ENCODE assay signal across 20 cellular contexts in the genomic region with DNA sequence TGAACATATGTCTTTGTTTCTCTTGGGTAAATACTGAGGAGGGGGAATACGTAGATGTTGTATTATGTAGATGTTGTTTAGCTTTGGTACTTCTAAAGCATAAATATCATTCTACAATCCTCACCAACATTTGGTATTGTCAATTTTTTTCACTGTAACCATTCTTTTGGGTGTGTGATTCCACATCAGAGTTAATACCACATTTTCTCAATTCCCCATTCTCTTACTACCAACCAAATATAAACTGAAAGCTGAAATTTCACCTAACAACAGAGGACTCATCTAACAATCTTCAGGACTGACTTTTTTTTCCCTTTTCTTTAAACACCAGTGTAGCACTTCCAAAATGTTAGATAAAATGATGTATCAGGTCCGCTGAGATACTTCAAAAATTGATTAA.
DNase-seq lines count a peak whose midpoint lies in the region; ATAC-seq, FAIRE-seq and TF ChIP-seq lines count a peak whose summit lies in the region.
"Had no signal": no experiment of that assay in that cellular context is flagged by ENCODE, and none has a peak within 500 bp of the region (broad histone marks: within the 10 kb centered on the region; RNA-seq: fewer than 3 reads in every experiment).

No MANE protein-coding gene starts in this region.

- H3K36me3 ChIP-seq in GM12878 (ENCODE audit: control insufficient read depth in 2 of 2, insufficient read depth in 2 of 2, low read length in 1 of 2) = no peaks in the 10 kb centered on the region
- no peaks in the 10 kb centered on the region for H3K36me3 ChIP-seq in SJCRH30
- no peaks in the 10 kb centered on the region for H3K36me3 ChIP-seq in colonic mucosa
- H3K36me3 ChIP-seq: BE2C had no signal

- H2AFZ ChIP-seq in GM12878 (ENCODE audit: control insufficient read depth, low read depth, low read length) = no peak overlapping the region

- H3K27me3 ChIP-seq in GM12878 (replicated peaks in 1 of 2; ENCODE audit: control insufficient read depth in 2 of 2, insufficient read depth in 2 of 2, low read length in 1 of 2) (no peaks in the 10 kb centered on the region), SJCRH30 (no peaks in the 10 kb centered on the region), colonic mucosa (no peaks in the 10 kb centered on the region)
- H3K27me3 ChIP-seq: BE2C had no signal

- TF ChIP-seq RAD21 in GM12878 (IDR thresholded peaks at IDR 0.05; ENCODE audit: insufficient read depth, low read depth, low read length) = no peak

- H3K27ac ChIP-seq in GM12878 (ENCODE audit: control insufficient read depth, insufficient read depth) = no peak overlapping the region
- H3K27ac ChIP-seq in SJCRH30 = no peak overlapping the region
- no peak overlapping the region for H3K27ac ChIP-seq in colonic mucosa

- TF ChIP-seq CTCF in GM12878 (IDR thresholded peaks at IDR 0.05 in 2 of 3, conservative IDR thresholded peaks at IDR 0.05 in 1 of 3; ENCODE audit: control insufficient read depth in 2 of 3, extremely low read depth in 1 of 3, insufficient read depth in 1 of 3, low read depth in 3 of 3, low read length in 3 of 3) = no peak
- no peak for TF ChIP-seq CTCF in colonic mucosa (IDR thresholded peaks at IDR 0.05)

- no peaks in the 10 kb centered on the region for H3K79me2 ChIP-seq in GM12878 (ENCODE audit: control insufficient read depth, insufficient read depth, low read length)

- RAD21 ChIA-PET in GM12878 (lab: Charles Lee; ENCODE audit: unreplicated experiment) = interaction anchor here (0.9 to 1.7 kb wide), 10 partner anchors 10 to 201 kb away, joined by 3 to 5 read pairs (median 4); no protein-coding TSS in a partner anchor

- no peak overlapping the region for H3K4me2 ChIP-seq in GM12878 (ENCODE audit: control insufficient read depth, insufficient read depth)

- no peak for DNase-seq in GM12892 (ENCODE audit: insufficient read length)
- DNase-seq in GM12878 (ENCODE audit: low read depth, low spot score) = no peak
- no peak for DNase-seq in SJCRH30
- DNase-seq in colonic mucosa = no peak
- no peak for DNase-seq in NCI-H2107 (lab: John Stamatoyannopoulos, UW)
- no peak for DNase-seq in cerebellar nuclear complex (lab: John Stamatoyannopoulos, UW)
- DNase-seq: ACHN; BE2C; C1 segment of cervical spinal cord; CD4-positive, CD25-positive, alpha-beta regulatory T cell; CD8-positive, alpha-beta memory T cell; COR-L47; GOT3; H7; HFFc6; KG1 had no signal

- CTCF ChIA-PET in GM12878 (lab: Yijun Ruan, JAX) = interaction anchor here (0.5 to 2.4 kb wide), 4 partner anchors 12 to 46 kb away, joined by 3 to 7 read pairs (median 4); no protein-coding TSS in a partner anchor

- ATAC-seq in GM21576 (IDR thresholded peaks at IDR 0.05; ENCODE audit: unreplicated experiment) (peak; percentile 47), GM12878 (peak; percentile 60; the same call in 2 of the 3 replicates)
- ATAC-seq: HCT116 had no signal

- H3K4me3 ChIP-seq in GM12878 (no peak overlapping the region), SJCRH30 (no peak overlapping the region), colonic mucosa (no peak overlapping the region)

- SMC1A ChIA-PET in GM12878 (lab: Charles Lee; ENCODE audit: uncharacterized antibody, unreplicated experiment) = interaction anchor here (0.7 to 2.7 kb wide), 9 partner anchors 9 to 111 kb away, joined by 3 to 10 read pairs (median 4); no protein-coding TSS in a partner anchor

- FAIRE-seq in GM12892 (lab: Jason Lieb, UNC) (peak; percentile 57), GM12878 (lab: Jason Lieb, UNC) (no peak)
- FAIRE-seq: A204.1, G401.6 had no signal

- intact Hi-C loops in GM12878 (cut with micrococcal nuclease; ENCODE audit: unreplicated experiment) = no loop called here
- intact Hi-C loops in colonic mucosa (cut with DNase I) = no loop called here

- TF ChIP-seq POLR2A in GM12892 (IDR thresholded peaks at IDR 0.05; ENCODE audit: low read depth, low read length) (no peak), GM12878 (IDR thresholded peaks at IDR 0.05; ENCODE audit: low read depth, low read length) (no peak)

- TF ChIP-seq EP300 in GM12878 (IDR thresholded peaks at IDR 0.05; ENCODE audit: borderline replicate concordance in 1 of 2, control insufficient read depth in 1 of 2, low read depth in 2 of 2, low read length in 2 of 2) = peak in 1 of 2 experiments; percentile 45; a peak in 1 of 4 replicates

- POLR2A ChIA-PET in GM12878 (lab: Charles Lee) = interaction anchor here (0.7 to 1.6 kb wide), 6 partner anchors 72 to 383 kb away, joined by 3 to 9 read pairs (median 4); a partner anchor contains a TSS

- peaks cover 10% of the 10 kb centered on the region for H3K4me1 ChIP-seq in GM12878 (ENCODE audit: control insufficient read depth, insufficient read depth, low read length)
- H3K4me1 ChIP-seq in SJCRH30 = no peaks in the 10 kb centered on the region
- H3K4me1 ChIP-seq in colonic mucosa = no peaks in the 10 kb centered on the region
- H3K4me1 ChIP-seq: BE2C had no signal

- 95% methylated on average over 2 of the region's 2 CpGs for WGBS in GM12878 (ENCODE audit: insufficient coverage, insufficient replicate concordance, low lambda C conversion rate, missing lambda C conversion rate)

- no peaks in the 10 kb centered on the region; the same call in 2 of the 3 replicates for H3K9me3 ChIP-seq in GM12878 (replicated peaks; ENCODE audit: control insufficient read depth, insufficient read depth, low read length)
- H3K9me3 ChIP-seq in SJCRH30 (replicated peaks) = no peaks in the 10 kb centered on the region
- no peaks in the 10 kb centered on the region for H3K9me3 ChIP-seq in colonic mucosa
- H3K9me3 ChIP-seq: BE2C had no signal

- H3K9ac ChIP-seq in GM12878 (ENCODE audit: control insufficient read depth, insufficient read depth, low read length) (no peak overlapping the region), colonic mucosa (ENCODE audit: low read depth in 2 of 2, low read length in 2 of 2) (no peak overlapping the region)

- BruUV-seq in GM12878 (replicated peaks; lab: Mats Ljungman, UMichigan) = no TSS peak

- H4K20me1 ChIP-seq in GM12878 (ENCODE audit: control insufficient read depth, insufficient read depth) = no peaks in the 10 kb centered on the region

- in situ Hi-C loops in GM12878 (cut with MboI) = no loop called here

TF ChIP-seq in GM12878, 131 proteins besides CTCF, POLR2A, EP300 and RAD21 (continues in another document):
- TF ChIP-seq CHD4 (IDR thresholded peaks at IDR 0.05) (no peak), BCL11A (IDR thresholded peaks at IDR 0.05; ENCODE audit: low read depth, low read length) (no peak), JUND (IDR thresholded peaks at IDR 0.05; ENCODE audit: low read depth, low read length) (no peak), GABPA (IDR thresholded peaks at IDR 0.05; ENCODE audit: low read depth) (no peak), FOXK2 (IDR thresholded peaks at IDR 0.05) (no peak), HDGF (IDR thresholded peaks at IDR 0.05) (no peak), SMAD1 (IDR thresholded peaks at IDR 0.05; ENCODE audit: low read depth, partially characterized antibody) (no peak), HDAC2 (IDR thresholded peaks at IDR 0.05) (no peak), NR2C1 (IDR thresholded peaks at IDR 0.05) (no peak), CBX5 (IDR thresholded peaks at IDR 0.05; ENCODE audit: low read depth) (no peak), KLF5 (IDR thresholded peaks at IDR 0.05; ENCODE audit: partially characterized antibody) (no peak), POLR2AphosphoS2 (IDR thresholded peaks at IDR 0.05; ENCODE audit: low read depth, low read length) (no peak), FOS (IDR thresholded peaks at IDR 0.05; ENCODE audit: borderline replicate concordance, extremely low read depth, insufficient read length) (no peak), NRF1 (conservative IDR thresholded peaks at IDR 0.05; ENCODE audit: low read depth, low read length) (no peak)
- TF ChIP-seq, protein P1, sequence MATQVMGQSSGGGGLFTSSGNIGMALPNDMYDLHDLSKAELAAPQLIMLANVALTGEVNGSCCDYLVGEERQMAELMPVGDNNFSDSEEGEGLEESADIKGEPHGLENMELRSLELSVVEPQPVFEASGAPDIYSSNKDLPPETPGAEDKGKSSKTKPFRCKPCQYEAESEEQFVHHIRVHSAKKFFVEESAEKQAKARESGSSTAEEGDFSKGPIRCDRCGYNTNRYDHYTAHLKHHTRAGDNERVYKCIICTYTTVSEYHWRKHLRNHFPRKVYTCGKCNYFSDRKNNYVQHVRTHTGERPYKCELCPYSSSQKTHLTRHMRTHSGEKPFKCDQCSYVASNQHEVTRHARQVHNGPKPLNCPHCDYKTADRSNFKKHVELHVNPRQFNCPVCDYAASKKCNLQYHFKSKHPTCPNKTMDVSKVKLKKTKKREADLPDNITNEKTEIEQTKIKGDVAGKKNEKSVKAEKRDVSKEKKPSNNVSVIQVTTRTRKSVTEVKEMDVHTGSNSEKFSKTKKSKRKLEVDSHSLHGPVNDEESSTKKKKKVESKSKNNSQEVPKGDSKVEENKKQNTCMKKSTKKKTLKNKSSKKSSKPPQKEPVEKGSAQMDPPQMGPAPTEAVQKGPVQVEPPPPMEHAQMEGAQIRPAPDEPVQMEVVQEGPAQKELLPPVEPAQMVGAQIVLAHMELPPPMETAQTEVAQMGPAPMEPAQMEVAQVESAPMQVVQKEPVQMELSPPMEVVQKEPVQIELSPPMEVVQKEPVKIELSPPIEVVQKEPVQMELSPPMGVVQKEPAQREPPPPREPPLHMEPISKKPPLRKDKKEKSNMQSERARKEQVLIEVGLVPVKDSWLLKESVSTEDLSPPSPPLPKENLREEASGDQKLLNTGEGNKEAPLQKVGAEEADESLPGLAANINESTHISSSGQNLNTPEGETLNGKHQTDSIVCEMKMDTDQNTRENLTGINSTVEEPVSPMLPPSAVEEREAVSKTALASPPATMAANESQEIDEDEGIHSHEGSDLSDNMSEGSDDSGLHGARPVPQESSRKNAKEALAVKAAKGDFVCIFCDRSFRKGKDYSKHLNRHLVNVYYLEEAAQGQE (IDR thresholded peaks at IDR 0.05; ENCODE audit: low read depth, low read length) = no peak
- TF ChIP-seq, protein P2, sequence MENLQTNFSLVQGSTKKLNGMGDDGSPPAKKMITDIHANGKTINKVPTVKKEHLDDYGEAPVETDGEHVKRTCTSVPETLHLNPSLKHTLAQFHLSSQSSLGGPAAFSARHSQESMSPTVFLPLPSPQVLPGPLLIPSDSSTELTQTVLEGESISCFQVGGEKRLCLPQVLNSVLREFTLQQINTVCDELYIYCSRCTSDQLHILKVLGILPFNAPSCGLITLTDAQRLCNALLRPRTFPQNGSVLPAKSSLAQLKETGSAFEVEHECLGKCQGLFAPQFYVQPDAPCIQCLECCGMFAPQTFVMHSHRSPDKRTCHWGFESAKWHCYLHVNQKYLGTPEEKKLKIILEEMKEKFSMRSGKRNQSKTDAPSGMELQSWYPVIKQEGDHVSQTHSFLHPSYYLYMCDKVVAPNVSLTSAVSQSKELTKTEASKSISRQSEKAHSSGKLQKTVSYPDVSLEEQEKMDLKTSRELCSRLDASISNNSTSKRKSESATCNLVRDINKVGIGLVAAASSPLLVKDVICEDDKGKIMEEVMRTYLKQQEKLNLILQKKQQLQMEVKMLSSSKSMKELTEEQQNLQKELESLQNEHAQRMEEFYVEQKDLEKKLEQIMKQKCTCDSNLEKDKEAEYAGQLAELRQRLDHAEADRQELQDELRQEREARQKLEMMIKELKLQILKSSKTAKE (IDR thresholded peaks at IDR 0.05; ENCODE audit: low read depth, poor library complexity, severe bottlenecking) = no peak
